Comparison of ENCODE assay signal across 3 cellular contexts in genomic region chr20:10249048-10249770, GRCh38.
TF ChIP-seq lines count a peak whose summit lies in the region.

No MANE protein-coding gene starts in this region.

TF ChIP-seq in A549, 52 proteins besides CTCF, POLR2A, EP300 and RAD21 (continues in another document):
- no peak for TF ChIP-seq MAZ (IDR thresholded peaks at IDR 0.05; ENCODE audit: borderline replicate concordance, low read depth, low read length)
- peak; percentile 55 for TF ChIP-seq FOSB (CRISPR knock-in tag; IDR thresholded peaks at IDR 0.05)
- TF ChIP-seq RFX5 (IDR thresholded peaks at IDR 0.05), result no peak
- TF ChIP-seq NPAS2 (CRISPR knock-in tag; IDR thresholded peaks at IDR 0.05; ENCODE audit: borderline replicate concordance), result no peak
- TF ChIP-seq KDM1A (IDR thresholded peaks at IDR 0.05; ENCODE audit: low read depth), result no peak
- no peak for TF ChIP-seq ESRRA (IDR thresholded peaks at IDR 0.05; ENCODE audit: borderline replicate concordance, low read length)
- TF ChIP-seq MAFK (IDR thresholded peaks at IDR 0.05; ENCODE audit: partially characterized antibody), result peak; percentile 14
- TF ChIP-seq, protein P1, sequence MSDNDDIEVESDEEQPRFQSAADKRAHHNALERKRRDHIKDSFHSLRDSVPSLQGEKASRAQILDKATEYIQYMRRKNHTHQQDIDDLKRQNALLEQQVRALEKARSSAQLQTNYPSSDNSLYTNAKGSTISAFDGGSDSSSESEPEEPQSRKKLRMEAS (IDR thresholded peaks at IDR 0.05), result peak; percentile 90
- no peak for TF ChIP-seq TP53 (CRISPR knock-in tag; IDR thresholded peaks at IDR 0.05)
- TF ChIP-seq HOXA7 (CRISPR knock-in tag; IDR thresholded peaks at IDR 0.05), result no peak; the same call in none of the 2 replicates
- TF ChIP-seq RARB (CRISPR knock-in tag; IDR thresholded peaks at IDR 0.05), result peak; percentile 35; the same call in 1 of the 2 replicates
- no peak for TF ChIP-seq HMGXB4 (CRISPR knock-in tag; IDR thresholded peaks at IDR 0.05; ENCODE audit: borderline replicate concordance)
- no peak for TF ChIP-seq BHLHE40 (IDR thresholded peaks at IDR 0.05; ENCODE audit: low read depth, low read length)
- TF ChIP-seq ZC3H11A (IDR thresholded peaks at IDR 0.05), result no peak
- TF ChIP-seq, protein P2, sequence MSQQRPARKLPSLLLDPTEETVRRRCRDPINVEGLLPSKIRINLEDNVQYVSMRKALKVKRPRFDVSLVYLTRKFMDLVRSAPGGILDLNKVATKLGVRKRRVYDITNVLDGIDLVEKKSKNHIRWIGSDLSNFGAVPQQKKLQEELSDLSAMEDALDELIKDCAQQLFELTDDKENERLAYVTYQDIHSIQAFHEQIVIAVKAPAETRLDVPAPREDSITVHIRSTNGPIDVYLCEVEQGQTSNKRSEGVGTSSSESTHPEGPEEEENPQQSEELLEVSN (IDR thresholded peaks at IDR 0.05; ENCODE audit: borderline replicate concordance, low read depth), result no peak
- TF ChIP-seq CEBPB (IDR thresholded peaks at IDR 0.05), result peak in 1 of 2 experiments; percentile 76; a peak in 1 of 4 replicates
- TF ChIP-seq FOSL2 (IDR thresholded peaks at IDR 0.05), result 0 out of 2 replicates have a peak, but pooled peaks have one; percentile 6
- peak; percentile 68 for TF ChIP-seq FOSL2 (CRISPR knock-in tag; IDR thresholded peaks at IDR 0.05)
- no peak for TF ChIP-seq KDM5A (IDR thresholded peaks at IDR 0.05)
- TF ChIP-seq JUN (IDR thresholded peaks at IDR 0.05), result peak; percentile 65 to 94; a peak in 4 of 5 replicates
- peak; percentile 47; the same call in 2 of the 3 replicates for TF ChIP-seq SMC3 (IDR thresholded peaks at IDR 0.05)
- TF ChIP-seq HDAC2 (IDR thresholded peaks at IDR 0.05), result no peak
- peak; percentile 89; the same call in 1 of the 2 replicates for TF ChIP-seq ATOH8 (CRISPR knock-in tag; IDR thresholded peaks at IDR 0.05; ENCODE audit: low read depth)
- TF ChIP-seq ZSCAN20 (CRISPR knock-in tag; IDR thresholded peaks at IDR 0.05), result 0 out of 2 replicates have a peak, but pooled peaks have one; percentile 7
- TF ChIP-seq RCOR1 (IDR thresholded peaks at IDR 0.05; ENCODE audit: low read depth, low read length), result no peak
- TF ChIP-seq RNF2 (IDR thresholded peaks at IDR 0.05; ENCODE audit: borderline replicate concordance, low read depth), result no peak
- peak; percentile 71; the same call in 1 of the 2 replicates for TF ChIP-seq EHF (CRISPR knock-in tag; IDR thresholded peaks at IDR 0.05)

TF ChIP-seq in IMR-90, 13 proteins besides CTCF, POLR2A, EP300 and RAD21:
- no peak for TF ChIP-seq MAZ (IDR thresholded peaks at IDR 0.05; ENCODE audit: borderline replicate concordance, low read depth, low read length)
- TF ChIP-seq RCOR1 (IDR thresholded peaks at IDR 0.05; ENCODE audit: insufficient replicate concordance, low read length), result no peak
- no peak for TF ChIP-seq NFE2L2 (IDR thresholded peaks at IDR 0.05; ENCODE audit: low read depth, low read length)
- TF ChIP-seq SMC3 (IDR thresholded peaks at IDR 0.05; ENCODE audit: low read depth, low read length), result no peak

TF ChIP-seq in H1, 55 proteins besides CTCF, POLR2A, EP300 and RAD21:
- TF ChIP-seq EGR1 (IDR thresholded peaks at IDR 0.05; ENCODE audit: borderline replicate concordance, low read depth, low read length), result no peak
- TF ChIP-seq JUN (IDR thresholded peaks at IDR 0.05; ENCODE audit: low read depth, low read length), result no peak
- no peak for TF ChIP-seq KDM1A (IDR thresholded peaks at IDR 0.05; ENCODE audit: borderline replicate concordance, low read length)
- TF ChIP-seq SIX5 (IDR thresholded peaks at IDR 0.05; ENCODE audit: low read depth, low read length), result no peak
- TF ChIP-seq NANOG (IDR thresholded peaks at IDR 0.05; ENCODE audit: insufficient read depth, low read depth, low read length, poor library complexity, severe bottlenecking), result no peak
- no peak for TF ChIP-seq CHD1 (IDR thresholded peaks at IDR 0.05; ENCODE audit: low read depth, low read length)
- TF ChIP-seq NRF1 (IDR thresholded peaks at IDR 0.05; ENCODE audit: low read depth, low read length), result no peak
- TF ChIP-seq SP1 (IDR thresholded peaks at IDR 0.05; ENCODE audit: low read depth, low read length), result no peak
- TF ChIP-seq CTBP2 (IDR thresholded peaks at IDR 0.05; ENCODE audit: borderline replicate concordance, insufficient read depth, insufficient read length, low read length), result no peak
- no peak for TF ChIP-seq RXRA (IDR thresholded peaks at IDR 0.05; ENCODE audit: insufficient read depth, low read depth, low read length)
- TF ChIP-seq, protein P1 (IDR thresholded peaks at IDR 0.05), result no peak
